1 cellular context compared by ENCODE assay signal in genomic region chr9:94983552-94983951, GRCh38.
A peak's percentile ranks its signal among the peaks of the same experiment; 100 is the strongest.
TF ChIP-seq lines count a peak whose summit lies in the region.

No MANE protein-coding gene starts in this region.

TF ChIP-seq in HepG2, 621 proteins besides CTCF, POLR2A, EP300 and RAD21 (continued from another document):
- TF ChIP-seq ARID5B (CRISPR knock-in tag; IDR thresholded peaks at IDR 0.05): peak; percentile 70; the same call in 1 of the 2 replicates
- TF ChIP-seq PATZ1 (CRISPR knock-in tag; IDR thresholded peaks at IDR 0.05): peak; percentile 44; the same call in 1 of the 2 replicates
- TF ChIP-seq USF2 (IDR thresholded peaks at IDR 0.05; ENCODE audit: low read depth, low read length): no peak
- TF ChIP-seq USF2 (CRISPR knock-in tag; IDR thresholded peaks at IDR 0.05; ENCODE audit: borderline replicate concordance): no peak
- no peak for TF ChIP-seq POLR2G (IDR thresholded peaks at IDR 0.05; ENCODE audit: low read depth, low read length)
- no peak for TF ChIP-seq THAP7 (CRISPR knock-in tag; IDR thresholded peaks at IDR 0.05)
- peak; percentile 42; the same call in 1 of the 2 replicates for TF ChIP-seq SAP130 (CRISPR knock-in tag; IDR thresholded peaks at IDR 0.05; ENCODE audit: low read depth)
- no peak for TF ChIP-seq FOXP1 (IDR thresholded peaks at IDR 0.05)
- TF ChIP-seq FOXP1 (CRISPR knock-in tag; IDR thresholded peaks at IDR 0.05): peak; percentile 32; the same call in 1 of the 2 replicates
- TF ChIP-seq SOX5 (CRISPR knock-in tag; IDR thresholded peaks at IDR 0.05; ENCODE audit: borderline replicate concordance): peak; percentile 51; the same call in 1 of the 2 replicates
